ENCODE assay signal across 10 cellular contexts in the genomic region with DNA sequence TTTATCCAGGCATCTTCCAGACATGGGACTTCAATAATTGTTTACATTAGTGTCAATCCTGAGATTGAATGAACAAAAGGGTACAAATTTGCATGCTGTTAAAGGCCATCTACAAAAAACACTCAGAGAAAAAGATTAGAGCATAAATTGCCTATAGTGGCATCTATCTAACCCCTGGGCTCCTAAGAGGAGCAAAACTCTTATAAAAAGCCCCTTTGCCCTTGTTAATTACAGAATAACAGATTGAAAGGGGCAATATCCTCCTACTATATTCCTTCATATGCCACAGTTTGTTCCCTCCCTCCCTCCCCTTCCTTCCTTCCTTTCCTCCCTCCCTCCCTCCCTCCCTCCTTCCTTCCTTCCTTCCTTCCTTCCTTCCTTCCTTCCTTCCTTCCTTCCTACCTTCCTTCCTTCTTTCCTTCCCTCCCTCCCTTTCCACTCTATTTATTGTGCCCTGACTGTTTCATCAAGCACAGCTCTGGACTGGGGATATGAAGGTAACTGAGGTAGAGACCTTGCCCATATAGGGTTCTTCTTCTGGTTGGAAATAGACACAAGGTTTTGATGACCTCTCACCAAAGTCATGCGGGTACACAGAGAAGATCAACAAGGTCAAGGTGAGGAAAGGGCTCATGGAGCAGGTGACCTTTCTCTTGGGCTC. TPM values are rescaled to one million over a fixed set of nuclear protein-coding genes. Genes with fewer than 3 reads are reported as not detected.
"Had no signal": no experiment of that assay in that cellular context is flagged by ENCODE, and none has a peak within 500 bp of the region (broad histone marks: within the 10 kb centered on the region; RNA-seq: fewer than 3 reads in every experiment).

No MANE protein-coding gene starts in this region.

- H3K4me3 ChIP-seq: K562 had no signal

- H3K4me3 Mint-ChIP-seq: IgD-negative memory B cell had no signal

- H3K4me1 Mint-ChIP-seq: IgD-negative memory B cell had no signal

- FAIRE-seq: HTR-8/SVneo, K562 had no signal

- H3K27ac Mint-ChIP-seq: IgD-negative memory B cell had no signal

- H3K27ac ChIP-seq: HL-60, KMS-11 had no signal

- H3K36me3 Mint-ChIP-seq: IgD-negative memory B cell had no signal

- H3K9ac ChIP-seq: KMS-11 had no signal

- H3K9me3 Mint-ChIP-seq: IgD-negative memory B cell had no signal

- DNase-seq: IMR-90, KBM-7, KG1 had no signal

- ATAC-seq: K562 had no signal

- H3K4me2 ChIP-seq: KMS-11 had no signal

RNA-seq across cellular contexts. Expression of gene PCDH8, which starts 49.5 kb away (rescaled TPM):
- total RNA-seq: HT-29, HT1080, IMR-90, K562 had no signal
- polyA plus RNA-seq: IgD-negative memory B cell, IMR-90, K562 had no signal

RNA-seq across cellular contexts. Expression of gene CNMD, which starts 59.3 kb away (rescaled TPM):
- total RNA-seq: HT-29, HT1080, IMR-90, K562 had no signal
- polyA plus RNA-seq: IgD-negative memory B cell, IMR-90, K562 had no signal
